In genomic region chr18:75391275-75392115, GRCh38 we compare ENCODE assay signal across 24 cellular contexts. TPM values are rescaled to one million over a fixed set of nuclear protein-coding genes. Genes with fewer than 3 reads are reported as not detected.
A peak's percentile ranks its signal among the peaks of the same experiment; 100 is the strongest.
DNase-seq lines count a peak whose midpoint lies in the region; ATAC-seq, FAIRE-seq and TF ChIP-seq lines count a peak whose summit lies in the region.
"Had no signal": no experiment of that assay in that cellular context is flagged by ENCODE, and none has a peak within 500 bp of the region (broad histone marks: within the 10 kb centered on the region; RNA-seq: fewer than 3 reads in every experiment).

No MANE protein-coding gene starts in this region.

- WGBS in liver: 75% methylated on average over 18 of the region's 18 CpGs
- 31% methylated on average over 18 of the region's 18 CpGs for WGBS in HepG2 (ENCODE audit: low lambda C conversion rate)

- peaks cover 2% of the 10 kb centered on the region for H3K4me1 Mint-ChIP-seq in neural progenitor cell
- H3K4me1 Mint-ChIP-seq: T-cell had no signal

- H3K36me3 Mint-ChIP-seq in neural progenitor cell: no peaks in the 10 kb centered on the region
- H3K36me3 Mint-ChIP-seq: T-cell had no signal

- no peaks in the 10 kb centered on the region for H3K36me3 ChIP-seq in liver (ENCODE audit: control insufficient read depth in 4 of 4, insufficient read depth in 3 of 4, low read depth in 1 of 4, low read length in 3 of 4)
- no peaks in the 10 kb centered on the region for H3K36me3 ChIP-seq in HepG2 (replicated peaks in 1 of 2; ENCODE audit: control insufficient read depth in 1 of 2, insufficient read depth in 2 of 2, low read length in 2 of 2)
- no peaks in the 10 kb centered on the region for H3K36me3 ChIP-seq in neural progenitor cell
- H3K36me3 ChIP-seq: BE2C, SJCRH30 had no signal

- in situ Hi-C loops in HepG2 (cut with HindIII; ENCODE audit: extremely low pct_ligation_motif_present, low pct_unique_long_range_greater_than_20kb): no loop called here

- CTCF ChIA-PET in HepG2 (lab: Yijun Ruan, JAX; ENCODE audit: low intra/inter-chr PET ratio, low total read pairs): no interaction called here

- H3K27me3 ChIP-seq in liver (ENCODE audit: control insufficient read depth in 4 of 4, insufficient read depth in 4 of 4, low read length in 3 of 4): no peaks in the 10 kb centered on the region
- H3K27me3 ChIP-seq in HepG2 (ENCODE audit: control insufficient read depth in 1 of 2, insufficient read depth in 2 of 2, low read length in 2 of 2): peaks cover 0 to 7% of the 10 kb centered on the region in 2 experiments; a peak in 2 of 5 replicates
- H3K27me3 ChIP-seq in neural progenitor cell: no peaks in the 10 kb centered on the region
- H3K27me3 ChIP-seq: BE2C, SJCRH30 had no signal

- intact Hi-C loops in HepG2 (cut with micrococcal nuclease; ENCODE audit: unreplicated experiment): no loop called here

- no TSS peak for BruUV-seq in HepG2 (replicated peaks; lab: Mats Ljungman, UMichigan)

- no peak for DNase-seq in HepG2 (ENCODE audit: low spot score)
- DNase-seq in dermis microvascular lymphatic vessel endothelial cell (ENCODE audit: low read depth in 2 of 2): peak; percentile 45 to 83
- no peak for DNase-seq in neural progenitor cell (ENCODE audit: low spot score)
- no peak for DNase-seq in GM20000 (ENCODE audit: low spot score)
- DNase-seq: BE2C, DMS79 treated with DMSO at 0.1 percent for 48 hours, GM23248, H9, HFFc6, KG1, NCI-H1092, NCI-H2029 treated with DMSO at 0.1 percent for 48 hours, NCI-H2171 treated with DMSO at 0.1 percent for 48 hours, NCI-H446 treated with DMSO at 0.1 percent for 48 hours, NCI-H526 treated with DMSO at 0.1 percent for 48 hours, SJCRH30, T-cell had no signal

- H3F3A ChIP-seq in neural progenitor cell (ENCODE audit: low read depth): no peaks in the 10 kb centered on the region

- no peaks in the 10 kb centered on the region for H3K79me2 ChIP-seq in HepG2 (ENCODE audit: insufficient read depth, low read length)
- H3K79me2 ChIP-seq in neural progenitor cell (ENCODE audit: low read depth): no peaks in the 10 kb centered on the region

- no peak for FAIRE-seq in HepG2 (lab: Jason Lieb, UNC)
- FAIRE-seq: GM12878 had no signal

- H3K27ac ChIP-seq in liver (ENCODE audit: low read depth in 1 of 2, low read length in 2 of 2) (no peak overlapping the region), HepG2 (ENCODE audit: extremely low read length, insufficient read depth, low read length) (no peak overlapping the region), neural progenitor cell (no peak overlapping the region)
- H3K27ac ChIP-seq: GM23248, SJCRH30 had no signal

- H3K4me3 Mint-ChIP-seq in neural progenitor cell: no peak overlapping the region
- H3K4me3 Mint-ChIP-seq: H9, HFFc6, T-cell had no signal

- no peak for TF ChIP-seq POLR2A in HepG2 (IDR thresholded peaks at IDR 0.05; ENCODE audit: insufficient read depth in 1 of 2, low read depth in 2 of 2, low read length in 2 of 2)

- ATAC-seq in HepG2: no peak
- ATAC-seq in GM18858 (IDR thresholded peaks at IDR 0.05; ENCODE audit: unreplicated experiment): no peak
- no peak for ATAC-seq in HG03571 (IDR thresholded peaks at IDR 0.05; ENCODE audit: unreplicated experiment)
- ATAC-seq: GM12878, Panc1, T-cell had no signal

- peaks cover 5% of the 10 kb centered on the region for H3K27me3 Mint-ChIP-seq in neural progenitor cell (ENCODE audit: insufficient read depth, low read depth)

- no peak for TF ChIP-seq RAD21 in liver (IDR thresholded peaks at IDR 0.05)
- TF ChIP-seq RAD21 in HepG2 (CRISPR knock-in tag; IDR thresholded peaks at IDR 0.05): no peak

- H3K27ac Mint-ChIP-seq in neural progenitor cell: no peak overlapping the region
- H3K27ac Mint-ChIP-seq: H9, HFFc6, T-cell had no signal

- POLR2A ChIA-PET in HepG2 (lab: Yijun Ruan, JAX): no interaction called here

- no peaks in the 10 kb centered on the region for H3K9me3 ChIP-seq in liver (ENCODE audit: control insufficient read depth in 4 of 4, low read length in 3 of 4)
- no peaks in the 10 kb centered on the region for H3K9me3 ChIP-seq in HepG2 (ENCODE audit: low read length)
- no peaks in the 10 kb centered on the region for H3K9me3 ChIP-seq in neural progenitor cell (ENCODE audit: low read depth)
- H3K9me3 ChIP-seq: BE2C, SJCRH30 had no signal

- no peaks in the 10 kb centered on the region for H3K4me1 ChIP-seq in liver (ENCODE audit: control insufficient read depth in 4 of 4, insufficient read depth in 4 of 4, low read length in 3 of 4)
- H3K4me1 ChIP-seq in HepG2 (ENCODE audit: insufficient read depth, low read length): no peaks in the 10 kb centered on the region
- H3K4me1 ChIP-seq in neural progenitor cell: no peaks in the 10 kb centered on the region
- H3K4me1 ChIP-seq: BE2C, SJCRH30 had no signal

- H3K9ac ChIP-seq in liver (ENCODE audit: low read depth in 1 of 2, low read length in 2 of 2): no peak overlapping the region
- no peak overlapping the region for H3K9ac ChIP-seq in HepG2 (ENCODE audit: insufficient read depth, low read depth, low read length)
- no peak overlapping the region for H3K9ac ChIP-seq in neural progenitor cell
- H3K9ac ChIP-seq: GM23248 had no signal

- H3K9me3 Mint-ChIP-seq in neural progenitor cell: no peaks in the 10 kb centered on the region
- H3K9me3 Mint-ChIP-seq: H9, HFFc6, T-cell had no signal

- no peaks in the 10 kb centered on the region; the same call in 1 of the 2 replicates for H4K20me1 ChIP-seq in HepG2 (ENCODE audit: insufficient read depth, low read length)
- no peaks in the 10 kb centered on the region for H4K20me1 ChIP-seq in neural progenitor cell (ENCODE audit: low read depth)

- H3K4me3 ChIP-seq in liver (ENCODE audit: low read depth in 1 of 3, low read length in 3 of 3): no peak overlapping the region
- H3K4me3 ChIP-seq in HepG2 (replicated peaks in 1 of 3; ENCODE audit: insufficient read depth in 1 of 3, low read depth in 2 of 3, low read length in 3 of 3): no peak overlapping the region
- H3K4me3 ChIP-seq in neural progenitor cell: no peak overlapping the region
- H3K4me3 ChIP-seq: GM12878, GM23248, SJCRH30 had no signal

- no peak overlapping the region for H3K4me2 ChIP-seq in HepG2 (ENCODE audit: low read depth, low read length)
- H3K4me2 ChIP-seq in neural progenitor cell: no peak overlapping the region

- TF ChIP-seq EP300 in HepG2 (IDR thresholded peaks at IDR 0.05; ENCODE audit: low read depth in 2 of 2, low read length in 2 of 2): no peak
- no peak for TF ChIP-seq EP300 in HepG2 (CRISPR knock-in tag; IDR thresholded peaks at IDR 0.05; ENCODE audit: borderline replicate concordance)

- TF ChIP-seq CTCF in liver (IDR thresholded peaks at IDR 0.05; ENCODE audit: low read depth, low read length, missing input control) (no peak), HepG2 (CRISPR knock-in tag; IDR thresholded peaks at IDR 0.05) (no peak), neural progenitor cell (IDR thresholded peaks at IDR 0.05) (no peak), GM20000 (IDR thresholded peaks at IDR 0.05; ENCODE audit: extremely low read depth, missing control alignments) (no peak)

- H2AFZ ChIP-seq in HepG2 (ENCODE audit: low read length) (no peak overlapping the region), neural progenitor cell (replicated peaks) (peak overlapping the region; percentile 68)
- H2AFZ ChIP-seq: GM23248 had no signal

TF ChIP-seq in liver, 16 proteins besides CTCF, POLR2A, EP300 and RAD21 (continues in another document):
- TF ChIP-seq NR2F2 (IDR thresholded peaks at IDR 0.05): peak; percentile 44

TF ChIP-seq in HepG2, 621 proteins besides CTCF, POLR2A, EP300 and RAD21 (continues in another document):
- no peak for TF ChIP-seq SRF (IDR thresholded peaks at IDR 0.05; ENCODE audit: low read depth, low read length)
- no peak for TF ChIP-seq RFX1 (IDR thresholded peaks at IDR 0.05)
- no peak for TF ChIP-seq ZNF501 (CRISPR knock-in tag; IDR thresholded peaks at IDR 0.05)
- TF ChIP-seq WIZ (CRISPR knock-in tag; IDR thresholded peaks at IDR 0.05): no peak

RNA-seq across cellular contexts. Expression of gene SMIM21, which starts 36.0 kb away (rescaled TPM):
- not detected for total RNA-seq in liver
- polyA plus RNA-seq in liver: not detected
- not detected in 2 replicates for total RNA-seq in HepG2 (2016; rRNA removed; fragmentation: Illumina TruSeq; extraction: Trizol)
- not detected in 2 replicates for total RNA-seq in HepG2 (2016; cell fraction: cytosol; rRNA removed; fragmentation: Illumina TruSeq; extraction: Trizol; ENCODE audit: low read depth)
- not detected in 2 replicates for total RNA-seq in HepG2 (2016; cell fraction: insoluble cytoplasmic fraction; rRNA removed; fragmentation: Illumina TruSeq; extraction: Trizol)
- total RNA-seq in HepG2 (2016; cell fraction: membrane; rRNA removed; fragmentation: Illumina TruSeq; extraction: Trizol): not detected in 2 replicates
- not detected in 2 replicates for total RNA-seq in HepG2 (2016; cell fraction: nucleus; rRNA removed; fragmentation: Illumina TruSeq; extraction: Trizol)
- not detected in 2 replicates for polyA plus RNA-seq in HepG2 (2011; rRNA removed)
- polyA plus RNA-seq in HepG2 (2011; cell fraction: cytosol; rRNA removed): not detected in 2 replicates
- polyA plus RNA-seq in HepG2 (2011; cell fraction: nucleus; rRNA removed): not detected in 2 replicates
- not detected in 2 replicates for polyA plus RNA-seq in HepG2 (2012)
- not detected in 2 replicates for polyA plus RNA-seq in HepG2 (2016; cell fraction: cytosol; fragmentation: Illumina TruSeq; extraction: Trizol; ENCODE audit: low read depth)
- polyA plus RNA-seq in HepG2 (2016; cell fraction: insoluble cytoplasmic fraction; fragmentation: Illumina TruSeq; extraction: Trizol; ENCODE audit: low read depth): not detected in 2 replicates
- not detected in 2 replicates for polyA plus RNA-seq in HepG2 (2016; cell fraction: membrane; fragmentation: Illumina TruSeq; extraction: Trizol; ENCODE audit: low read depth)
- polyA plus RNA-seq in HepG2 (2016; cell fraction: nucleus; fragmentation: Illumina TruSeq; extraction: Trizol; ENCODE audit: insufficient read depth, low read depth): not detected in 2 replicates
- polyA minus RNA-seq in HepG2 (2011; rRNA and poly(A)+ RNA removed; ENCODE audit: low replicate concordance): not detected in 2 replicates
- polyA minus RNA-seq in HepG2 (2011; cell fraction: cytosol; rRNA and poly(A)+ RNA removed): not detected in 2 replicates
- not detected in 2 replicates for polyA minus RNA-seq in HepG2 (2011; cell fraction: nucleus; rRNA and poly(A)+ RNA removed)
- total RNA-seq in dermis microvascular lymphatic vessel endothelial cell: not detected in 2 replicates
- not detected in 2 replicates for total RNA-seq in neural progenitor cell (ENCODE audit: low replicate concordance)
- total RNA-seq: A673, GM12878, GM23248, H9, HFFc6, HT1080, SJCRH30, T-cell had no signal
- polyA plus RNA-seq: GM12878, GM23248 had no signal

Comparison
In these comparisons a context has a peak if more than half of its experiments do, and no peak if none do; other contexts are left out.
1. DNase-seq: peak in dermis microvascular lymphatic vessel endothelial cell (2 of 2); none in HepG2 (single experiment), neural progenitor cell (single experiment) and GM20000 (single experiment).